In genomic region chr5:4533457-4534105, GRCh38 we compare ENCODE assay signal across 21 cellular contexts.
"Had no signal": no experiment of that assay in that cellular context is flagged by ENCODE, and none has a peak within 500 bp of the region (broad histone marks: within the 10 kb centered on the region; RNA-seq: fewer than 3 reads in every experiment).

No MANE protein-coding gene starts in this region.

- H3K36me3 Mint-ChIP-seq: activated naive CD8-positive, alpha-beta T cell treated with anti-CD3 and anti-CD28 coated beads for 36 hours; natural killer cell; stimulated activated naive B cell treated with anti-CD40 and anti-IgM and Interleukin-4, amounts not matched to agents 10 μg/mL and 1 μg/mL and 100 μg/mL, for 72 hours had no signal

- H3K4me3 ChIP-seq: cardiac muscle cell, left ventricle myocardium inferior, thoracic aorta, upper lobe of left lung had no signal

- H3K9me3 Mint-ChIP-seq: activated naive CD8-positive, alpha-beta T cell treated with anti-CD3 and anti-CD28 coated beads for 36 hours; stimulated activated naive B cell treated with anti-CD40 and anti-IgM and Interleukin-4, amounts not matched to agents 10 μg/mL and 1 μg/mL and 100 μg/mL, for 72 hours had no signal

- H3K27me3 Mint-ChIP-seq: activated naive CD8-positive, alpha-beta T cell treated with anti-CD3 and anti-CD28 coated beads for 36 hours; stimulated activated naive B cell treated with anti-CD40 and anti-IgM and Interleukin-4, amounts not matched to agents 10 μg/mL and 1 μg/mL and 100 μg/mL, for 72 hours had no signal

- DNase-seq: activated CD8-positive, alpha-beta memory T cell treated with anti-CD3 and anti-CD28 coated beads, Interleukin-2, amount 50 U/mL, for 48 hours; activated naive CD4-positive, alpha-beta T cell treated with Interleukin-2 at 50 U/mL for 16 hours; activated naive CD8-positive, alpha-beta T cell treated with anti-CD3 and anti-CD28 coated beads for 36 hours; activated T-cell treated with anti-CD3 and anti-CD28 coated beads, Interleukin-2, amount 50 U/mL, for 4 hours; erythroblast; hippocampal formation; kidney glomerular epithelial cell; left ventricle myocardium inferior; midbrain; natural killer cell; stimulated activated CD4-positive, alpha-beta T cell treated with anti-CD3 and anti-CD28 coated beads, Interleukin-2, amount 100 ng/mL, for 48 hours; stimulated activated CD8-positive, alpha-beta memory T cell treated with anti-CD3 and anti-CD28 coated beads, Interleukin-4, amount 100 ng/mL, for 48 hours; stimulated activated naive B cell treated with anti-CD40 and anti-IgM and Interleukin-4, amounts not matched to agents 10 μg/mL and 1 μg/mL and 100 μg/mL, for 72 hours; T1000; upper lobe of left lung had no signal

- FAIRE-seq: frontal cortex had no signal

- H3K36me3 ChIP-seq: cardiac muscle cell, left ventricle myocardium inferior, thoracic aorta, upper lobe of left lung had no signal

- ATAC-seq: activated T-cell treated with anti-CD3 and anti-CD28 coated beads, Interleukin-2, amount 50 U/mL, for 4 hours; natural killer cell; stimulated activated naive B cell treated with anti-CD40 and anti-IgM and Interleukin-4, amounts not matched to agents 10 μg/mL and 1 μg/mL and 100 μg/mL, for 72 hours; WTC11 had no signal

- H3K27me3 ChIP-seq: cardiac muscle cell, upper lobe of left lung had no signal

- H3K4me1 Mint-ChIP-seq: activated naive CD8-positive, alpha-beta T cell treated with anti-CD3 and anti-CD28 coated beads for 36 hours; natural killer cell; stimulated activated naive B cell treated with anti-CD40 and anti-IgM and Interleukin-4, amounts not matched to agents 10 μg/mL and 1 μg/mL and 100 μg/mL, for 72 hours had no signal

- H3K27ac Mint-ChIP-seq: activated naive CD8-positive, alpha-beta T cell treated with anti-CD3 and anti-CD28 coated beads for 36 hours; natural killer cell; progenitor cell of endocrine pancreas; stimulated activated naive B cell treated with anti-CD40 and anti-IgM and Interleukin-4, amounts not matched to agents 10 μg/mL and 1 μg/mL and 100 μg/mL, for 72 hours; T-helper 1 cell treated with Interleukin-12 subunit alpha and Interleukin-12 subunit beta and Interleukin-4 antibody, amounts not matched to agents 30 μg/mL and 1 μg/mL, for 36 hours; WTC11 had no signal

- H3K4me1 ChIP-seq: left ventricle myocardium inferior, upper lobe of left lung had no signal

- H3K4me3 Mint-ChIP-seq: activated naive CD8-positive, alpha-beta T cell treated with anti-CD3 and anti-CD28 coated beads for 36 hours; activated T-cell treated with anti-CD3 and anti-CD28 coated beads, Interleukin-2, amount 50 U/mL, for 4 hours; natural killer cell; stimulated activated naive B cell treated with anti-CD40 and anti-IgM and Interleukin-4, amounts not matched to agents 10 μg/mL and 1 μg/mL and 100 μg/mL, for 72 hours; T-helper 1 cell treated with Interleukin-12 subunit alpha and Interleukin-12 subunit beta and Interleukin-4 antibody, amounts not matched to agents 30 μg/mL and 1 μg/mL, for 36 hours; WTC11 had no signal

- H3K27ac ChIP-seq: cardiac muscle cell, left ventricle myocardium inferior, thoracic aorta, upper lobe of left lung had no signal

- H3K9me3 ChIP-seq: left ventricle myocardium inferior, thoracic aorta, upper lobe of left lung had no signal
